Comparison of ENCODE assay signal across 31 cellular contexts in the genomic region with DNA sequence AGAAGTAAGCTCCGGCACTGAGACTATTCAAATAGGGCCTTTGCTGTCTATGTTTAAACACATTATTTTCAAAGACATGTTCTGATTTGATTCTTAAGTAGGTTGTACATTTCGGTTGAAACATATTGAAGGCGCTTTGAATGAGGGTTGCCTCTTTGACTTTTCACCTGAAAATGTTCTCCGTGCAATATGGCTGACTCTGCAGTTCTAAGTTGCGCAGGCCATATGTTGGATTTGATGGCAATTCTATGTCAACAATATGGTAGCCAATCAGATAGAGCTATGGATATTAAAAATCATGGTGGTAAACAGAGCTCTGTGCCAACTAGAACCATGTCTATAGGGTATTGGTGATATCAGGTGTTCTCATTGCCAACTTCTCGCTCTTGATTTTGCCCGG.
"Had no signal": no experiment of that assay in that cellular context is flagged by ENCODE, and none has a peak within 500 bp of the region (broad histone marks: within the 10 kb centered on the region; RNA-seq: fewer than 3 reads in every experiment).

No MANE protein-coding gene starts in this region.

- H3K9ac ChIP-seq: neural progenitor cell, parathyroid adenoma had no signal

- H3K4me2 ChIP-seq: neural progenitor cell, smooth muscle cell had no signal

- H3K36me3 Mint-ChIP-seq: natural killer cell; neural progenitor cell; stimulated activated memory B cell treated with anti-CD40 and anti-IgM and Interleukin-4, amounts not matched to agents 10 μg/mL and 1 μg/mL and 100 μg/mL, for 72 hours had no signal

- H2AFZ ChIP-seq: neural progenitor cell, parathyroid adenoma had no signal

- H3K27ac Mint-ChIP-seq: natural killer cell; nephron; neural progenitor cell; progenitor cell of endocrine pancreas; stimulated activated memory B cell treated with anti-CD40 and anti-IgM and Interleukin-4, amounts not matched to agents 10 μg/mL and 1 μg/mL and 100 μg/mL, for 72 hours; stimulated activated naive CD8-positive, alpha-beta T cell treated with anti-CD3 and anti-CD28 coated beads, Interleukin-15, amount 100 ng/mL, for 72 hours; type B pancreatic cell had no signal

- H3K27me3 Mint-ChIP-seq: progenitor cell of endocrine pancreas; stimulated activated memory B cell treated with anti-CD40 and anti-IgM and Interleukin-4, amounts not matched to agents 10 μg/mL and 1 μg/mL and 100 μg/mL, for 72 hours; type B pancreatic cell had no signal

- H3K27me3 ChIP-seq: neural progenitor cell, ovary, spleen, suprapubic skin, testis, tibial artery, transverse colon, upper lobe of right lung, uterus had no signal

- H3K9me3 ChIP-seq: ovary, psoas muscle, suprapubic skin, testis, tibial artery, transverse colon, upper lobe of right lung, uterus had no signal

- H3K36me3 ChIP-seq: neural progenitor cell, ovary, spleen, suprapubic skin, transverse colon, upper lobe of right lung, uterus had no signal

- H3K27ac ChIP-seq: neural progenitor cell, ovary, parathyroid adenoma, psoas muscle, skin epidermis, spleen, suprapubic skin, testis, tibial artery, transverse colon, upper lobe of right lung, uterus had no signal

- H3K9me3 Mint-ChIP-seq: natural killer cell, nephron had no signal

- DNase-seq: natural killer cell; occipital lobe; ovary; posterior cingulate gyrus; psoas muscle; right cardiac atrium; spleen; stimulated activated CD4-positive, alpha-beta T cell treated with anti-CD3 and anti-CD28 coated beads, Interleukin-12 subunit alpha, Interleukin-12 subunit beta, amount 100 ng/mL, for 4 hours; stimulated activated CD4-positive, alpha-beta T cell treated with anti-CD3 and anti-CD28 coated beads, Interleukin-1b, Interleukin-23, amount 100 ng/mL, for 48 hours; stimulated activated CD4-positive, alpha-beta T cell treated with anti-CD3 and anti-CD28 coated beads, Interleukin-4, amount 100 ng/mL, for 1 hour; stimulated activated CD4-positive, alpha-beta T cell treated with anti-CD3 and anti-CD28 coated beads, Interleukin-4, amount 100 ng/mL, for 4 hours; stimulated activated CD8-positive, alpha-beta memory T cell treated with anti-CD3 and anti-CD28 coated beads, Interleukin-4, amount 100 ng/mL, for 48 hours; stimulated activated naive CD4-positive, alpha-beta T cell; stimulated activated naive CD8-positive, alpha-beta T cell treated with anti-CD3 and anti-CD28 coated beads, Interleukin-15, amount 100 ng/mL, for 72 hours; stimulated activated naive CD8-positive, alpha-beta T cell treated with anti-CD3 and anti-CD28 coated beads, Interleukin-15, Interleukin-2, amounts not matched to agents 100 U/mL and 50 U/mL, for 24 hours; substantia nigra; testis; tibial artery; transverse colon; upper lobe of right lung; uterus had no signal

- ATAC-seq: natural killer cell; psoas muscle; right cardiac atrium; sciatic nerve; stimulated activated memory B cell treated with anti-CD40 and anti-IgM and Interleukin-4, amounts not matched to agents 10 μg/mL and 1 μg/mL and 100 μg/mL, for 72 hours; stimulated activated naive CD8-positive, alpha-beta T cell treated with anti-CD3 and anti-CD28 coated beads, Interleukin-15, amount 100 ng/mL, for 72 hours; stimulated activated naive CD8-positive, alpha-beta T cell treated with anti-CD3 and anti-CD28 coated beads, Interleukin-15, Interleukin-2, amounts not matched to agents 100 U/mL and 50 U/mL, for 24 hours; upper lobe of right lung had no signal

- H3K4me3 ChIP-seq: neural progenitor cell, ovary, psoas muscle, skin epidermis, smooth muscle cell, spleen, suprapubic skin, testis, tibial artery, transverse colon, upper lobe of right lung, uterus had no signal

- H3K4me3 Mint-ChIP-seq: natural killer cell; nephron; neural progenitor cell; stimulated activated memory B cell treated with anti-CD40 and anti-IgM and Interleukin-4, amounts not matched to agents 10 μg/mL and 1 μg/mL and 100 μg/mL, for 72 hours; stimulated activated naive CD8-positive, alpha-beta T cell treated with anti-CD3 and anti-CD28 coated beads, Interleukin-15, amount 100 ng/mL, for 72 hours; type B pancreatic cell had no signal

- H3K4me1 ChIP-seq: neural progenitor cell, parathyroid adenoma, psoas muscle, spleen, suprapubic skin, testis, tibial artery, transverse colon, upper lobe of right lung, uterus had no signal

- H3K4me1 Mint-ChIP-seq: nephron; stimulated activated memory B cell treated with anti-CD40 and anti-IgM and Interleukin-4, amounts not matched to agents 10 μg/mL and 1 μg/mL and 100 μg/mL, for 72 hours; stimulated activated naive CD8-positive, alpha-beta T cell treated with anti-CD3 and anti-CD28 coated beads, Interleukin-15, amount 100 ng/mL, for 72 hours had no signal

- H3K79me2 ChIP-seq: parathyroid adenoma had no signal
